Comparison of ENCODE assay signal across 16 cellular contexts in the genomic region with DNA sequence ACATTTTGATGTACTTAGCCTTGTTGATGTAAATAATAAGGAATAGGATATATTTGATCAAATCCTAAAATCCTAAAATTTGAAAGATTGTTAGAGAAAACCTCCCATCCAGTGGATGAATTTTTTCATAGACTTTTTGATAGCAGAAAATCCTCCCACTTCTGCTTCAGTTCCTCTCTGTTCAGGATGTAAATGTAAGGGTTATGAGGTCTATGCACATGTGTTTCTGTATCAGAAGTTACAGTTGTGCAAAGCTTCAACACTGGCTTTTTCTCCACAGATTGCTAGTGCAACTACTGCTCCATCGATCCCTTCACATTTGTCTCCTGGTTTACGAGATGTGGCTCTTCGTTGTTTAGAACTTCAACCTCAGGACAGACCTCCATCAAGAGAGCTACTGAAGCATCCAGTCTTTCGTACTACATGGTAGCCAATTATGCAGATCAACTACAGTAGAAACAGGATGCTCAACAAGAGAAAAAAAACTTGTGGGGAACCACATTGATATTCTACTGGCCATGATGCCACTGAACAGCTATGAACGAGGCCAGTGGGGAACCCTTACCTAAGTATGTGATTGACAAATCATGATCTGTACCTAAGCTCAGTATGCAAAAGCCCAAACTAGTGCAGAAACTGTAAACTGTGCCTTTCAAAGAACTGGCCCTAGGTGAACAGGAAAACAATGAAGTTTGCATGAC.
DNase-seq lines count a peak whose midpoint lies in the region; ATAC-seq lines count a peak whose summit lies in the region.
"Had no signal": no experiment of that assay in that cellular context is flagged by ENCODE, and none has a peak within 500 bp of the region (broad histone marks: within the 10 kb centered on the region; RNA-seq: fewer than 3 reads in every experiment).

No MANE protein-coding gene starts in this region.

- no peak overlapping the region for H3K4me3 Mint-ChIP-seq in stimulated activated naive CD8-positive, alpha-beta T cell treated with anti-CD3 and anti-CD28 coated beads, Interleukin-15, amount 100 ng/mL, for 72 hours
- H3K4me3 Mint-ChIP-seq in T-helper 2 cell treated with Interferon-gamma antibody and Interleukin-4, amounts not matched to agents 5 μg/mL and 100 μg/mL, for 36 hours = no peak overlapping the region
- no peak overlapping the region for H3K4me3 Mint-ChIP-seq in memory B cell
- H3K4me3 Mint-ChIP-seq: CD8-positive, alpha-beta memory T cell had no signal

- ATAC-seq in stimulated activated naive CD8-positive, alpha-beta T cell treated with anti-CD3 and anti-CD28 coated beads, Interleukin-15, amount 100 ng/mL, for 72 hours = peak; percentile 39
- no peak for ATAC-seq in stimulated activated naive CD8-positive, alpha-beta T cell treated with anti-CD3 and anti-CD28 coated beads, Interleukin-15, Interleukin-2, amounts not matched to agents 100 U/mL and 50 U/mL, for 24 hours
- ATAC-seq in memory B cell (ENCODE audit: low read depth) (peak; percentile 38), HG02970 (IDR thresholded peaks at IDR 0.05; ENCODE audit: low FRiP score, unreplicated experiment) (no peak), HG03196 (IDR thresholded peaks at IDR 0.05; ENCODE audit: unreplicated experiment) (no peak)

- peaks cover 69% of the 10 kb centered on the region for H3K36me3 Mint-ChIP-seq in T-helper 2 cell treated with Interferon-gamma antibody and Interleukin-4, amounts not matched to agents 5 μg/mL and 100 μg/mL, for 36 hours (ENCODE audit: low read depth)
- H3K36me3 Mint-ChIP-seq in memory B cell = peaks cover 38% of the 10 kb centered on the region

- DNase-seq in stimulated activated naive CD8-positive, alpha-beta T cell treated with anti-CD3 and anti-CD28 coated beads, Interleukin-15, amount 100 ng/mL, for 72 hours = no peak
- no peak for DNase-seq in stimulated activated naive CD8-positive, alpha-beta T cell treated with anti-CD3 and anti-CD28 coated beads, Interleukin-15, Interleukin-2, amounts not matched to agents 100 U/mL and 50 U/mL, for 24 hours
- no peak for DNase-seq in T-helper 2 cell treated with Interferon-gamma antibody and Interleukin-4, amounts not matched to agents 5 μg/mL and 100 μg/mL, for 36 hours (ENCODE audit: low spot score)
- DNase-seq in memory B cell (ENCODE audit: low spot score in 2 of 2) (no peak), COLO668 (lab: John Stamatoyannopoulos, UW; ENCODE audit: unreplicated experiment) (no peak)
- DNase-seq: CD8-positive, alpha-beta memory T cell; Kasumi-1; NCI-H1417 treated with DMSO at 0.1 percent for 48 hours; NCI-H187 treated with DMSO at 0.1 percent for 48 hours; NCI-H2107; NCI-H446 treated with DMSO at 0.1 percent for 48 hours; NCI-H526 treated with DMSO at 0.1 percent for 48 hours; OCI-M1; SJCRH30 had no signal

- H3K9me3 Mint-ChIP-seq in stimulated activated naive CD8-positive, alpha-beta T cell treated with anti-CD3 and anti-CD28 coated beads, Interleukin-15, amount 100 ng/mL, for 72 hours = no peaks in the 10 kb centered on the region
- H3K9me3 Mint-ChIP-seq in T-helper 2 cell treated with Interferon-gamma antibody and Interleukin-4, amounts not matched to agents 5 μg/mL and 100 μg/mL, for 36 hours = no peaks in the 10 kb centered on the region
- no peaks in the 10 kb centered on the region for H3K9me3 Mint-ChIP-seq in memory B cell
- H3K9me3 Mint-ChIP-seq: CD8-positive, alpha-beta memory T cell had no signal

- H3K27me3 Mint-ChIP-seq in stimulated activated naive CD8-positive, alpha-beta T cell treated with anti-CD3 and anti-CD28 coated beads, Interleukin-15, amount 100 ng/mL, for 72 hours = no peaks in the 10 kb centered on the region
- H3K27me3 Mint-ChIP-seq in T-helper 2 cell treated with Interferon-gamma antibody and Interleukin-4, amounts not matched to agents 5 μg/mL and 100 μg/mL, for 36 hours (ENCODE audit: low read depth) = no peaks in the 10 kb centered on the region
- H3K27me3 Mint-ChIP-seq in memory B cell = no peaks in the 10 kb centered on the region
- H3K27me3 Mint-ChIP-seq: CD8-positive, alpha-beta memory T cell had no signal

- H3K27ac Mint-ChIP-seq in stimulated activated naive CD8-positive, alpha-beta T cell treated with anti-CD3 and anti-CD28 coated beads, Interleukin-15, amount 100 ng/mL, for 72 hours = no peak overlapping the region
- peak overlapping the region; percentile 13 for H3K27ac Mint-ChIP-seq in T-helper 2 cell treated with Interferon-gamma antibody and Interleukin-4, amounts not matched to agents 5 μg/mL and 100 μg/mL, for 36 hours
- H3K27ac Mint-ChIP-seq in memory B cell = peak overlapping the region; percentile 87

- no peaks in the 10 kb centered on the region for H3K4me1 Mint-ChIP-seq in stimulated activated naive CD8-positive, alpha-beta T cell treated with anti-CD3 and anti-CD28 coated beads, Interleukin-15, amount 100 ng/mL, for 72 hours
- H3K4me1 Mint-ChIP-seq in T-helper 2 cell treated with Interferon-gamma antibody and Interleukin-4, amounts not matched to agents 5 μg/mL and 100 μg/mL, for 36 hours (ENCODE audit: low read depth) = peaks cover 4% of the 10 kb centered on the region
- H3K4me1 Mint-ChIP-seq in memory B cell = peaks cover 16% of the 10 kb centered on the region

Comparison
In these comparisons a context has a peak if more than half of its experiments do, and no peak if none do; other contexts are left out.
1. ATAC-seq: peak in stimulated activated naive CD8-positive, alpha-beta T cell treated with anti-CD3 and anti-CD28 coated beads, Interleukin-15, amount 100 ng/mL, for 72 hours (single experiment) and memory B cell (single experiment); none in stimulated activated naive CD8-positive, alpha-beta T cell treated with anti-CD3 and anti-CD28 coated beads, Interleukin-15, Interleukin-2, amounts not matched to agents 100 U/mL and 50 U/mL, for 24 hours (single experiment), HG02970 (single experiment) and HG03196 (single experiment).
2. H3K27ac Mint-ChIP-seq: peak in T-helper 2 cell treated with Interferon-gamma antibody and Interleukin-4, amounts not matched to agents 5 μg/mL and 100 μg/mL, for 36 hours (single experiment) and memory B cell (single experiment); none in stimulated activated naive CD8-positive, alpha-beta T cell treated with anti-CD3 and anti-CD28 coated beads, Interleukin-15, amount 100 ng/mL, for 72 hours (0 of 2).